ENCODE assay signal across 8 cellular contexts in genomic region chr15:99755692-99756409, GRCh38. TPM values are rescaled to one million over a fixed set of nuclear protein-coding genes. Genes with fewer than 3 reads are reported as not detected.
A peak's percentile ranks its signal among the peaks of the same experiment; 100 is the strongest.
DNase-seq lines count a peak whose midpoint lies in the region; ATAC-seq, FAIRE-seq and TF ChIP-seq lines count a peak whose summit lies in the region.

No MANE protein-coding gene starts in this region.

- no peak overlapping the region for H3K4me3 Mint-ChIP-seq in activated CD4-positive, alpha-beta T cell treated with anti-CD3 and anti-CD28 coated beads for 36 hours
- no peak overlapping the region for H3K4me3 Mint-ChIP-seq in naive B cell

- POLR2A ChIA-PET in activated CD4-positive, alpha-beta T cell treated with anti-CD3 and anti-CD28 coated beads for 36 hours (lab: Charles Lee), result no interaction called here

- no peak for TF ChIP-seq POLR2A in vagina (IDR thresholded peaks at IDR 0.05)

- ATAC-seq in GM19395 (IDR thresholded peaks at IDR 0.05; ENCODE audit: unreplicated experiment) (peak; percentile 95), HG03342 (IDR thresholded peaks at IDR 0.05; ENCODE audit: unreplicated experiment) (peak; percentile 96), esophagus mucosa (peak; percentile 76), naive B cell (ENCODE audit: low read depth in 2 of 2) (peak; percentile 95 to 97)
- peak; percentile 94 for ATAC-seq in activated CD4-positive, alpha-beta T cell treated with anti-CD3 and anti-CD28 coated beads for 36 hours

- DNase-seq in D721Med (ENCODE audit: insufficient read length, low spot score) (peak; percentile 63), NCI-H345 treated with DMSO at 0.1 percent for 48 hours (lab: John Stamatoyannopoulos, UW; ENCODE audit: unreplicated experiment) (peak; percentile 11), naive B cell (peak; percentile 55), vagina (ENCODE audit: extremely low spot score in 2 of 2) (no peak)
- peak; percentile 51 for DNase-seq in activated CD4-positive, alpha-beta T cell treated with anti-CD3 and anti-CD28 coated beads for 36 hours

- CTCF ChIA-PET in activated CD4-positive, alpha-beta T cell treated with anti-CD3 and anti-CD28 coated beads for 36 hours (lab: Charles Lee), result interaction anchor here (0.6 to 4.1 kb wide), 23 partner anchors 11 to 651 kb away, joined by 3 to 40 read pairs (median 4); partner anchors contain the start of gene LYSMD4

- no peaks in the 10 kb centered on the region for H3K36me3 ChIP-seq in vagina

- no peak overlapping the region for H3K27ac ChIP-seq in vagina

- H3K36me3 Mint-ChIP-seq in activated CD4-positive, alpha-beta T cell treated with anti-CD3 and anti-CD28 coated beads for 36 hours (ENCODE audit: low read depth), result no peaks in the 10 kb centered on the region
- H3K36me3 Mint-ChIP-seq in naive B cell, result no peaks in the 10 kb centered on the region

- no peak overlapping the region for H3K27ac Mint-ChIP-seq in activated CD4-positive, alpha-beta T cell treated with anti-CD3 and anti-CD28 coated beads for 36 hours
- peak overlapping the region in 1 of 6 donors; percentile 56 for H3K27ac Mint-ChIP-seq in naive B cell

- no peak overlapping the region for H3K4me3 ChIP-seq in vagina

- no peaks in the 10 kb centered on the region for H3K27me3 ChIP-seq in vagina

- no peak for FAIRE-seq in D721Med (lab: Jason Lieb, UNC)

- intact Hi-C loops in activated CD4-positive, alpha-beta T cell treated with anti-CD3 and anti-CD28 coated beads for 36 hours (cut with DNase I, micrococcal nuclease), result loop anchor here (1.0 to 5.0 kb wide), 6 partner anchors 51 to 651 kb away; partner anchors contain the start of gene SYNM (in 1 of the 2)
- intact Hi-C loops in vagina (cut with DNase I), result loop anchor here (10.0 kb wide), 1 partner anchor 481 kb away; no protein-coding TSS in a partner anchor

- TF ChIP-seq CTCF in D721Med (IDR thresholded peaks at IDR 0.05; ENCODE audit: insufficient read depth, missing control alignments), result peak; percentile 81
- TF ChIP-seq CTCF in vagina (IDR thresholded peaks at IDR 0.05), result peak; percentile 47 to 73 (median 67)

- H3K9me3 Mint-ChIP-seq in activated CD4-positive, alpha-beta T cell treated with anti-CD3 and anti-CD28 coated beads for 36 hours (ENCODE audit: low read depth), result no peaks in the 10 kb centered on the region
- no peaks in the 10 kb centered on the region for H3K9me3 Mint-ChIP-seq in naive B cell

- H3K4me1 ChIP-seq in vagina, result no peaks in the 10 kb centered on the region

- no peaks in the 10 kb centered on the region for H3K9me3 ChIP-seq in vagina

- H3K27me3 Mint-ChIP-seq in activated CD4-positive, alpha-beta T cell treated with anti-CD3 and anti-CD28 coated beads for 36 hours, result no peaks in the 10 kb centered on the region
- H3K27me3 Mint-ChIP-seq in naive B cell, result no peaks in the 10 kb centered on the region

- H3K4me1 Mint-ChIP-seq in activated CD4-positive, alpha-beta T cell treated with anti-CD3 and anti-CD28 coated beads for 36 hours, result no peaks in the 10 kb centered on the region
- H3K4me1 Mint-ChIP-seq in naive B cell, result peaks cover 8 to 16% (median 9%) of the 10 kb centered on the region in 3 donors

RNA-seq across cellular contexts. Expression of gene LYSMD4, which starts 22.6 kb away (rescaled TPM):
- 1 to 10 TPM; 4.7 to 5.3 TPM for total RNA-seq in activated CD4-positive, alpha-beta T cell treated with anti-CD3 and anti-CD28 coated beads for 36 hours
- total RNA-seq in esophagus mucosa, result 9.4 TPM
- polyA plus RNA-seq in naive B cell (ENCODE audit: low read depth in 6 of 6), result 1 to 10 TPM; 2.0 to 3.9 (median 2.9) TPM
- 14.7 TPM for total RNA-seq in vagina

Comparison
In these comparisons a context has a peak if more than half of its experiments do, and no peak if none do; other contexts are left out.
1. DNase-seq: peak in D721Med (single experiment), NCI-H345 treated with DMSO at 0.1 percent for 48 hours (single experiment), activated CD4-positive, alpha-beta T cell treated with anti-CD3 and anti-CD28 coated beads for 36 hours (single experiment) and naive B cell (single experiment); none in vagina (0 of 2).
2. Peak in every context shown above with its lines, with median percentiles within 50 percentile points of each other: ATAC-seq.